22 cellular contexts compared by ENCODE assay signal in the genomic region with DNA sequence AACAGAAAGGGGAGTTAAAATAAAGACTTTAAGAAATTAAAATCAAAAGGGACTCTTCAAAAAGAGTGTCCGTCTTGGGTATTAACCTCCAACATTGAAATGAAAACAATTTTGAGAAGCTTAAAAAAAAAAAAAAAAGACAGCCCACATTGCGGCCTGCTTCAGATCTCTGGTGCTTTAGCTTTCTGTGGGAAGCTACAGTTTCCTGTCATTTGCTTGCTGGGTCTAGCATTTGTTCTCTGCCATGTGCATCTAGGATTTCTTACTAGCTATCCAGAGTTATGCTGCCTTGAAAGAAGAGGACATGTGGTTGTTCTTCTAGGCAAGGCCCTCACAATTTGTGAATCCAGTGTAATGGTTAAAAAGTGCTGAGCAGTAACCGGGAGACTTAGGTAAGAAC.
"Had no signal": no experiment of that assay in that cellular context is flagged by ENCODE, and none has a peak within 500 bp of the region (broad histone marks: within the 10 kb centered on the region; RNA-seq: fewer than 3 reads in every experiment).

No MANE protein-coding gene starts in this region.

- DNase-seq: activated CD4-positive, alpha-beta memory T cell treated with anti-CD3 and anti-CD28 coated beads, Interleukin-2, amount 10 ng/mL, durations not matched to agents 7 days and 5 days; activated CD4-positive, alpha-beta T cell treated with anti-CD3 and anti-CD28 coated beads for 36 hours; activated CD4-positive, alpha-beta T cell treated with anti-CD3 and anti-CD28 coated beads, Interleukin-2, amount 50 U/mL, for 1 hour; activated CD8-positive, alpha-beta memory T cell treated with anti-CD3 and anti-CD28 coated beads, Interleukin-2, amount 50 U/mL, for 4 hours; activated gamma-delta T cell treated with Interleukin-2 at 50 U/mL for 16 hours; activated naive CD4-positive, alpha-beta T cell treated with anti-CD3 and anti-CD28 coated beads, Interleukin-2, amount 10 ng/mL, durations not matched to agents 7 days and 5 days; activated naive CD8-positive, alpha-beta T cell treated with anti-CD3 and anti-CD28 coated beads for 36 hours; activated T-cell treated with anti-CD3 and anti-CD28 coated beads, Interleukin-2, amount 50 U/mL, for 72 hours; central memory CD4-positive, alpha-beta T cell; KG1; NCI-H1092; NCI-H1436; NCI-H187; NCI-H2081; NCI-H446; NCI-H524; PC-9; SHP77 treated with DMSO at 0.1 percent for 48 hours; T-helper 1 cell had no signal

- H3K4me3 Mint-ChIP-seq: activated CD4-positive, alpha-beta memory T cell treated with anti-CD3 and anti-CD28 coated beads, Interleukin-2, amount 10 ng/mL, durations not matched to agents 7 days and 5 days; activated CD4-positive, alpha-beta T cell treated with anti-CD3 and anti-CD28 coated beads for 36 hours; activated naive CD4-positive, alpha-beta T cell treated with anti-CD3 and anti-CD28 coated beads, Interleukin-2, amount 10 ng/mL, durations not matched to agents 7 days and 5 days; activated naive CD8-positive, alpha-beta T cell treated with anti-CD3 and anti-CD28 coated beads for 36 hours; activated T-cell treated with anti-CD3 and anti-CD28 coated beads, Interleukin-2, amount 50 U/mL, for 72 hours had no signal

- H3K27me3 Mint-ChIP-seq: activated CD4-positive, alpha-beta memory T cell treated with anti-CD3 and anti-CD28 coated beads, Interleukin-2, amount 10 ng/mL, durations not matched to agents 7 days and 5 days; activated naive CD4-positive, alpha-beta T cell treated with anti-CD3 and anti-CD28 coated beads, Interleukin-2, amount 10 ng/mL, durations not matched to agents 7 days and 5 days; activated naive CD8-positive, alpha-beta T cell treated with anti-CD3 and anti-CD28 coated beads for 36 hours had no signal

- H3K27ac ChIP-seq: breast epithelium, VCaP had no signal

- H3K36me3 ChIP-seq: breast epithelium had no signal

- H3K9me3 Mint-ChIP-seq: activated CD4-positive, alpha-beta memory T cell treated with anti-CD3 and anti-CD28 coated beads, Interleukin-2, amount 10 ng/mL, durations not matched to agents 7 days and 5 days; activated naive CD4-positive, alpha-beta T cell treated with anti-CD3 and anti-CD28 coated beads, Interleukin-2, amount 10 ng/mL, durations not matched to agents 7 days and 5 days; activated T-cell treated with anti-CD3 and anti-CD28 coated beads, Interleukin-2, amount 50 U/mL, for 72 hours; activated T-helper 2 cell treated with anti-CD3 and anti-CD28 coated beads, Interferon-gamma antibody, Interleukin-2, Interleukin-4, amounts not matched to agents 10 μg/mL and 5 μg/mL and 100 μg/mL, durations not matched to agents 14 hours and 24 hours and 36 hours had no signal

- H3K4me1 ChIP-seq: breast epithelium had no signal

- H3K27me3 ChIP-seq: breast epithelium had no signal

- H3K4me1 Mint-ChIP-seq: activated CD4-positive, alpha-beta memory T cell treated with anti-CD3 and anti-CD28 coated beads, Interleukin-2, amount 10 ng/mL, durations not matched to agents 7 days and 5 days; activated CD4-positive, alpha-beta T cell treated with anti-CD3 and anti-CD28 coated beads for 36 hours; activated naive CD4-positive, alpha-beta T cell treated with anti-CD3 and anti-CD28 coated beads, Interleukin-2, amount 10 ng/mL, durations not matched to agents 7 days and 5 days; activated naive CD8-positive, alpha-beta T cell treated with anti-CD3 and anti-CD28 coated beads for 36 hours had no signal

- H3K27ac Mint-ChIP-seq: activated CD4-positive, alpha-beta memory T cell treated with anti-CD3 and anti-CD28 coated beads, Interleukin-2, amount 10 ng/mL, durations not matched to agents 7 days and 5 days; activated CD4-positive, alpha-beta T cell treated with anti-CD3 and anti-CD28 coated beads for 36 hours; activated naive CD4-positive, alpha-beta T cell treated with anti-CD3 and anti-CD28 coated beads, Interleukin-2, amount 10 ng/mL, durations not matched to agents 7 days and 5 days; activated naive CD8-positive, alpha-beta T cell treated with anti-CD3 and anti-CD28 coated beads for 36 hours; activated T-cell treated with anti-CD3 and anti-CD28 coated beads, Interleukin-2, amount 50 U/mL, for 72 hours; activated T-helper 2 cell treated with anti-CD3 and anti-CD28 coated beads, Interferon-gamma antibody, Interleukin-2, Interleukin-4, amounts not matched to agents 10 μg/mL and 5 μg/mL and 100 μg/mL, durations not matched to agents 14 hours and 24 hours and 36 hours had no signal

- H3K4me3 ChIP-seq: breast epithelium, PC-9 had no signal

- H2AFZ ChIP-seq: PC-9 had no signal

- H3K36me3 Mint-ChIP-seq: activated naive CD4-positive, alpha-beta T cell treated with anti-CD3 and anti-CD28 coated beads, Interleukin-2, amount 10 ng/mL, durations not matched to agents 7 days and 5 days; activated naive CD8-positive, alpha-beta T cell treated with anti-CD3 and anti-CD28 coated beads for 36 hours had no signal

- H3K4me2 ChIP-seq: PC-9 had no signal

- H3K9me3 ChIP-seq: breast epithelium had no signal
